Comparison of ENCODE assay signal across 9 cellular contexts in the genomic region with DNA sequence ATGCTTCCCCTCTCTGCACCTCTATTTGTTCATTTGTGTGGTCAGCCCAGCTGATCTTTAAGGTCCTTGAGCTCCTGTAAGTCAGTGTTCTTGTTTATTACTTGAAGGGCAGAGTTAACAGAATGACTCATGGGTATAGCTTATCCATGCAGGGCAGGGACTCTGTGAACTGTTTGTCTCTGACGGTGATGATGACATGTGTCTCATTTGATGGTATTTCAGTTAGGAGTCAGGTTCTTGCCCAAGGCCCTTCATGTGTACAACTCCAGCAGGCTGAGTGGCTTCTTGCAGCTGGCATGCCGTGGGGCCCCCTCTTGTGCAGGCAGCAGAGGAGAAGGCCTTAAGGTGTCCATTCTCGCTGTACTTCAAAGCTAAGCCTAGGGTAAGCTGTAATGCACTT.
DNase-seq lines count a peak whose midpoint lies in the region; ATAC-seq and TF ChIP-seq lines count a peak whose summit lies in the region.
"Had no signal": no experiment of that assay in that cellular context is flagged by ENCODE, and none has a peak within 500 bp of the region (broad histone marks: within the 10 kb centered on the region; RNA-seq: fewer than 3 reads in every experiment).

No MANE protein-coding gene starts in this region.

- peaks cover 7% of the 10 kb centered on the region for H3K4me1 ChIP-seq in SJCRH30

- peaks cover 5% of the 10 kb centered on the region for H3K36me3 Mint-ChIP-seq in osteocyte (ENCODE audit: unreplicated experiment)

- H3K27ac Mint-ChIP-seq in osteocyte (ENCODE audit: unreplicated experiment): peak overlapping the region; percentile 44

- H3K4me1 Mint-ChIP-seq in osteocyte (ENCODE audit: unreplicated experiment): peaks cover 26% of the 10 kb centered on the region

- H3K4me3 Mint-ChIP-seq in osteocyte (ENCODE audit: unreplicated experiment): no peak overlapping the region

- no peaks in the 10 kb centered on the region for H3K9me3 Mint-ChIP-seq in osteocyte (ENCODE audit: unreplicated experiment)

- TF ChIP-seq CTCF in fibroblast of villous mesenchyme (IDR thresholded peaks at IDR 0.05; ENCODE audit: insufficient read depth, low read depth, low read length) (no peak), osteocyte (IDR thresholded peaks at IDR 0.05) (no peak)

- peaks cover 3% of the 10 kb centered on the region; the same call in 1 of the 2 replicates for H3K9me3 ChIP-seq in SJCRH30 (replicated peaks)

- H3K27me3 Mint-ChIP-seq in osteocyte (ENCODE audit: unreplicated experiment): no peaks in the 10 kb centered on the region

- H3K4me3 ChIP-seq in SJCRH30: no peak overlapping the region
- no peak overlapping the region for H3K4me3 ChIP-seq in fibroblast of villous mesenchyme (ENCODE audit: low read depth, low read length)

- H3K27ac ChIP-seq in SJCRH30: no peak overlapping the region

- DNase-seq in EL: peak; percentile 77
- peak; percentile 40 to 68 for DNase-seq in SJCRH30
- DNase-seq in fibroblast of villous mesenchyme (ENCODE audit: low read depth): peak; percentile 90
- DNase-seq in osteocyte (ENCODE audit: extremely low spot score, unreplicated experiment): no peak
- no peak for DNase-seq in GM19240 (ENCODE audit: insufficient read length, low spot score)
- DNase-seq in NCI-H187 treated with DMSO at 0.1 percent for 48 hours (lab: John Stamatoyannopoulos, UW): no peak
- no peak for DNase-seq in activated CD4-positive, alpha-beta T cell treated with anti-CD3 and anti-CD28 coated beads, Interleukin-2, amount 50 U/mL, for 1 hour
- DNase-seq: mesendoderm had no signal

- ATAC-seq in GM18868 (IDR thresholded peaks at IDR 0.05; ENCODE audit: unreplicated experiment): no peak

- H3K36me3 ChIP-seq in SJCRH30: peaks cover 14% of the 10 kb centered on the region

- H3K27me3 ChIP-seq in SJCRH30: no peaks in the 10 kb centered on the region

Comparison
In these comparisons a context has a peak if more than half of its experiments do, and no peak if none do; other contexts are left out.
1. DNase-seq: peak in EL (single experiment), SJCRH30 (2 of 2) and fibroblast of villous mesenchyme (single experiment); none in osteocyte (single experiment), GM19240 (single experiment), NCI-H187 treated with DMSO at 0.1 percent for 48 hours (single experiment) and activated CD4-positive, alpha-beta T cell treated with anti-CD3 and anti-CD28 coated beads, Interleukin-2, amount 50 U/mL, for 1 hour (single experiment).